In genomic region chr3:62097121-62097520, GRCh38 we compare ENCODE assay signal across 20 cellular contexts.
DNase-seq lines count a peak whose midpoint lies in the region; ATAC-seq, FAIRE-seq and TF ChIP-seq lines count a peak whose summit lies in the region.
"Had no signal": no experiment of that assay in that cellular context is flagged by ENCODE, and none has a peak within 500 bp of the region (broad histone marks: within the 10 kb centered on the region; RNA-seq: fewer than 3 reads in every experiment).

No MANE protein-coding gene starts in this region.

- peak overlapping the region; percentile 49 to 62 for H3K27ac ChIP-seq in uterus

- ATAC-seq in left ventricle myocardium superior (peak; percentile 88), natural killer cell (no peak), GM19328 (IDR thresholded peaks at IDR 0.05; ENCODE audit: unreplicated experiment) (no peak)

- peaks cover 0 to 4% of the 10 kb centered on the region in 2 donors for H3K4me1 ChIP-seq in uterus
- H3K4me1 ChIP-seq: BE2C, Peyer's patch had no signal

- H3K27ac Mint-ChIP-seq in natural killer cell = no peak overlapping the region
- H3K27ac Mint-ChIP-seq: CD8-positive, alpha-beta memory T cell; H9 had no signal

- no peaks in the 10 kb centered on the region for H3K9me3 ChIP-seq in uterus
- H3K9me3 ChIP-seq: BE2C, Peyer's patch had no signal

- no peak for TF ChIP-seq CTCF in uterus (IDR thresholded peaks at IDR 0.05)
- TF ChIP-seq CTCF in natural killer cell (IDR thresholded peaks at IDR 0.05) = no peak
- TF ChIP-seq CTCF in D721Med (IDR thresholded peaks at IDR 0.05; ENCODE audit: insufficient read depth, missing control alignments) = no peak

- H3K4me3 Mint-ChIP-seq in natural killer cell = no peak overlapping the region
- H3K4me3 Mint-ChIP-seq: CD8-positive, alpha-beta memory T cell; H9 had no signal

- intact Hi-C loops in left ventricle myocardium superior (cut with micrococcal nuclease) = no loop called here
- intact Hi-C loops in uterus (cut with DNase I; ENCODE audit: low total_unique reads) = no loop called here
- intact Hi-C loops in natural killer cell (cut with micrococcal nuclease) = no loop called here

- no peak overlapping the region for H3K4me3 ChIP-seq in skeletal muscle cell (ENCODE audit: low read depth, low read length)
- H3K4me3 ChIP-seq in uterus = no peak overlapping the region
- H3K4me3 ChIP-seq: Peyer's patch had no signal

- no peaks in the 10 kb centered on the region for H3K36me3 Mint-ChIP-seq in natural killer cell
- H3K36me3 Mint-ChIP-seq: CD8-positive, alpha-beta memory T cell had no signal

- no peaks in the 10 kb centered on the region for H3K27me3 Mint-ChIP-seq in natural killer cell (ENCODE audit: low read depth in 2 of 2)
- H3K27me3 Mint-ChIP-seq: CD8-positive, alpha-beta memory T cell had no signal

- no peaks in the 10 kb centered on the region for H3K4me1 Mint-ChIP-seq in natural killer cell
- H3K4me1 Mint-ChIP-seq: CD8-positive, alpha-beta memory T cell had no signal

- FAIRE-seq in D721Med (lab: Jason Lieb, UNC) = no peak

- no peak for TF ChIP-seq POLR2A in uterus (IDR thresholded peaks at IDR 0.05)

- peaks cover 0 to 2% of the 10 kb centered on the region in 2 donors for H3K9me3 Mint-ChIP-seq in natural killer cell
- H3K9me3 Mint-ChIP-seq: H9 had no signal

- no peaks in the 10 kb centered on the region for H3K36me3 ChIP-seq in uterus
- H3K36me3 ChIP-seq: BE2C, Peyer's patch had no signal

- peak; percentile 83 for DNase-seq in fibroblast of gingiva (ENCODE audit: low read depth)
- DNase-seq in left ventricle myocardium superior = no peak
- peak; percentile 24 for DNase-seq in skeletal muscle cell (ENCODE audit: low read depth)
- DNase-seq in uterus = peak; percentile 32 to 59
- no peak for DNase-seq in natural killer cell
- no peak for DNase-seq in T1000 (lab: John Stamatoyannopoulos, UW)
- no peak for DNase-seq in D721Med (ENCODE audit: insufficient read length, low spot score)
- DNase-seq: BE2C; CD8-positive, alpha-beta memory T cell; DMS 273 treated with DMSO at 0.1 percent for 48 hours; H9; IMR-90; Kasumi-1; NCI-H1417; NCI-H1930; NCI-H2171 treated with DMSO at 0.1 percent for 48 hours; NCI-H510A treated with DMSO at 0.1 percent for 48 hours; Peyer's patch; SIG-M5 had no signal

- H3K27me3 ChIP-seq in uterus = no peaks in the 10 kb centered on the region
- H3K27me3 ChIP-seq: Peyer's patch had no signal

Comparison
In these comparisons a context has a peak if more than half of its experiments do, and no peak if none do; other contexts are left out.
1. DNase-seq: peak in fibroblast of gingiva (single experiment), skeletal muscle cell (single experiment) and uterus (2 of 2); none in left ventricle myocardium superior (single experiment), natural killer cell (single experiment), T1000 (single experiment) and D721Med (single experiment).